ENCODE assay signal across 8 cellular contexts in genomic region chr11:83051760-83052671, GRCh38. TPM values are rescaled to one million over a fixed set of nuclear protein-coding genes. Genes with fewer than 3 reads are reported as not detected.
A peak's percentile ranks its signal among the peaks of the same experiment; 100 is the strongest.
DNase-seq lines count a peak whose midpoint lies in the region; ATAC-seq and TF ChIP-seq lines count a peak whose summit lies in the region.
"Had no signal": no experiment of that assay in that cellular context is flagged by ENCODE, and none has a peak within 500 bp of the region (broad histone marks: within the 10 kb centered on the region; RNA-seq: fewer than 3 reads in every experiment).

No MANE protein-coding gene starts in this region.

- no peaks in the 10 kb centered on the region for H3K27me3 ChIP-seq in hepatocyte

- no peak for ATAC-seq in HG02981 (IDR thresholded peaks at IDR 0.05; ENCODE audit: unreplicated experiment)

- peak overlapping the region; percentile 71 to 95 (median 85) for H3K27ac Mint-ChIP-seq in IgD-negative memory B cell
- H3K27ac Mint-ChIP-seq in T-helper 2 cell treated with Interferon-gamma antibody and Interleukin-4, amounts not matched to agents 5 μg/mL and 100 μg/mL, for 36 hours: no peak overlapping the region

- H3K9me2 ChIP-seq in hepatocyte (replicated peaks; ENCODE audit: insufficient read depth): no peaks in the 10 kb centered on the region

- no peaks in the 10 kb centered on the region for H4K20me1 ChIP-seq in hepatocyte (ENCODE audit: insufficient read depth, poor library complexity, severe bottlenecking)

- no peak overlapping the region for H3K4me2 ChIP-seq in hepatocyte

- DNase-seq in hepatocyte (ENCODE audit: low spot score) (peak; percentile 64), substantia nigra (lab: John Stamatoyannopoulos, UW) (peak in 27 of 49 donors; percentile 10 to 59 (median 25)), SK-N-DZ (ENCODE audit: low spot score) (no peak)
- no peak for DNase-seq in T-helper 2 cell treated with Interferon-gamma antibody and Interleukin-4, amounts not matched to agents 5 μg/mL and 100 μg/mL, for 36 hours (ENCODE audit: low spot score)
- DNase-seq: NCI-H2227 treated with DMSO at 0.1 percent for 48 hours had no signal

- H3K27ac ChIP-seq in adipose tissue (ENCODE audit: low read depth, low read length) (peak overlapping the region; percentile 19), hepatocyte (peak overlapping the region; percentile 64), substantia nigra (ENCODE audit: low read depth, low read length, poor library complexity, severe bottlenecking) (peak overlapping the region; percentile 58)

- peaks cover 61 to 68% (median 66%) of the 10 kb centered on the region in 3 donors for H3K4me1 Mint-ChIP-seq in IgD-negative memory B cell
- H3K4me1 Mint-ChIP-seq in T-helper 2 cell treated with Interferon-gamma antibody and Interleukin-4, amounts not matched to agents 5 μg/mL and 100 μg/mL, for 36 hours (ENCODE audit: low read depth): peaks cover 43% of the 10 kb centered on the region

- H3K4me3 Mint-ChIP-seq in IgD-negative memory B cell: peak overlapping the region in 1 of 4 donors; percentile 21
- H3K4me3 Mint-ChIP-seq in T-helper 2 cell treated with Interferon-gamma antibody and Interleukin-4, amounts not matched to agents 5 μg/mL and 100 μg/mL, for 36 hours: no peak overlapping the region

- no peaks in the 10 kb centered on the region for H3K9me3 ChIP-seq in hepatocyte (ENCODE audit: low read depth)

- peaks cover 0 to 7% (median 2%) of the 10 kb centered on the region in 3 donors for H3K9me3 Mint-ChIP-seq in IgD-negative memory B cell
- peaks cover 16% of the 10 kb centered on the region for H3K9me3 Mint-ChIP-seq in T-helper 2 cell treated with Interferon-gamma antibody and Interleukin-4, amounts not matched to agents 5 μg/mL and 100 μg/mL, for 36 hours

- H2AFZ ChIP-seq in hepatocyte: no peak overlapping the region

- H3K4me3 ChIP-seq in hepatocyte: no peak overlapping the region

- no peaks in the 10 kb centered on the region for H3K27me3 Mint-ChIP-seq in IgD-negative memory B cell
- no peaks in the 10 kb centered on the region for H3K27me3 Mint-ChIP-seq in T-helper 2 cell treated with Interferon-gamma antibody and Interleukin-4, amounts not matched to agents 5 μg/mL and 100 μg/mL, for 36 hours (ENCODE audit: low read depth)

- no peak for TF ChIP-seq CTCF in hepatocyte (IDR thresholded peaks at IDR 0.05; ENCODE audit: poor library complexity)

- H3K4me1 ChIP-seq in hepatocyte (ENCODE audit: insufficient read depth): peaks cover 9% of the 10 kb centered on the region

- peaks cover 11% of the 10 kb centered on the region for H3K79me2 ChIP-seq in hepatocyte

- WGBS in adipose tissue, 3 donors: 61 to 69% (median 65%) methylated on average over 6 of the region's 6 CpGs
- 46% methylated on average over 6 of the region's 6 CpGs for WGBS in hepatocyte (ENCODE audit: low lambda C conversion rate, missing lambda C conversion rate)

- H3K36me3 Mint-ChIP-seq in IgD-negative memory B cell: peaks cover 5% of the 10 kb centered on the region
- peaks cover 19% of the 10 kb centered on the region for H3K36me3 Mint-ChIP-seq in T-helper 2 cell treated with Interferon-gamma antibody and Interleukin-4, amounts not matched to agents 5 μg/mL and 100 μg/mL, for 36 hours (ENCODE audit: low read depth)

- no peaks in the 10 kb centered on the region for H3K36me3 ChIP-seq in hepatocyte (replicated peaks; ENCODE audit: insufficient read depth, low read depth)

RNA-seq across cellular contexts. Expression of gene RAB30, which starts 19.7 kb away (rescaled TPM):
- polyA plus RNA-seq in IgD-negative memory B cell (39.4 TPM), adipose tissue (10 to 100 TPM in 1 of 3 donors, 1 to 10 TPM in 2; 2.1 to 13.1 (median 7.5) TPM), hepatocyte (2.5 and 2.6 TPM in 2 replicates)
- total RNA-seq in hepatocyte: 10.2 and 10.5 TPM in 2 replicates
- 14.3 and 19.0 TPM in 2 replicates for polyA plus RNA-seq in SK-N-DZ (2014; cell fraction: cytosol; rRNA removed)
- 9.9 and 12.7 TPM in 2 replicates for polyA plus RNA-seq in SK-N-DZ (2014; cell fraction: nucleus; rRNA removed)

Comparison
In these comparisons a context has a peak if more than half of its experiments do, and no peak if none do; other contexts are left out.
1. DNase-seq: peak in hepatocyte (single experiment) and substantia nigra (27 of 49); none in SK-N-DZ (single experiment) and T-helper 2 cell treated with Interferon-gamma antibody and Interleukin-4, amounts not matched to agents 5 μg/mL and 100 μg/mL, for 36 hours (single experiment).
2. Peak in every context shown above with its lines, with median percentiles within 50 percentile points of each other: H3K27ac ChIP-seq.